Comparison of ENCODE assay signal across 8 cellular contexts in genomic region chr11:78350646-78351165, GRCh38.
DNase-seq lines count a peak whose midpoint lies in the region; TF ChIP-seq lines count a peak whose summit lies in the region.

No MANE protein-coding gene starts in this region.

- no peaks in the 10 kb centered on the region for H3K9me3 Mint-ChIP-seq in activated naive CD4-positive, alpha-beta T cell treated with anti-CD3 and anti-CD28 coated beads, Interleukin-2, amount 10 ng/mL, durations not matched to agents 7 days and 5 days
- no peaks in the 10 kb centered on the region for H3K9me3 Mint-ChIP-seq in activated naive CD4-positive, alpha-beta T cell treated with anti-CD3 and anti-CD28 coated beads for 36 hours

- H3K27me3 ChIP-seq in ascending aorta = no peaks in the 10 kb centered on the region

- H3K4me1 Mint-ChIP-seq in activated naive CD4-positive, alpha-beta T cell treated with anti-CD3 and anti-CD28 coated beads, Interleukin-2, amount 10 ng/mL, durations not matched to agents 7 days and 5 days = peaks cover 43% of the 10 kb centered on the region
- peaks cover 10% of the 10 kb centered on the region for H3K4me1 Mint-ChIP-seq in activated naive CD4-positive, alpha-beta T cell treated with anti-CD3 and anti-CD28 coated beads for 36 hours (ENCODE audit: low read depth)

- no peak for DNase-seq in activated naive CD4-positive, alpha-beta T cell treated with anti-CD3 and anti-CD28 coated beads, Interleukin-2, amount 10 ng/mL, durations not matched to agents 7 days and 5 days
- DNase-seq in activated naive CD4-positive, alpha-beta T cell treated with anti-CD3 and anti-CD28 coated beads for 36 hours = no peak
- DNase-seq in ascending aorta (ENCODE audit: low spot score in 2 of 2) (no peak), kidney glomerular epithelial cell (lab: John Stamatoyannopoulos, UW) (peak; percentile 63), superior temporal gyrus (ENCODE audit: extremely low spot score) (peak; percentile 83), GM20000 (ENCODE audit: low spot score) (no peak), NCI-H226 (no peak)
- DNase-seq in stimulated activated CD4-positive, alpha-beta T cell treated with anti-CD3 and anti-CD28 coated beads, Interleukin-4, amount 100 ng/mL, for 24 hours = no peak

- H3K4me3 ChIP-seq in ascending aorta = peak overlapping the region in 1 of 2 donors; percentile 39

- TF ChIP-seq CTCF in ascending aorta (IDR thresholded peaks at IDR 0.05) (no peak), GM20000 (IDR thresholded peaks at IDR 0.05; ENCODE audit: extremely low read depth, missing control alignments) (no peak)

- H3K27ac ChIP-seq in ascending aorta = peak overlapping the region; percentile 58 to 61

- peaks cover 11% of the 10 kb centered on the region for H3K36me3 Mint-ChIP-seq in activated naive CD4-positive, alpha-beta T cell treated with anti-CD3 and anti-CD28 coated beads, Interleukin-2, amount 10 ng/mL, durations not matched to agents 7 days and 5 days
- H3K36me3 Mint-ChIP-seq in activated naive CD4-positive, alpha-beta T cell treated with anti-CD3 and anti-CD28 coated beads for 36 hours (ENCODE audit: low read depth) = no peaks in the 10 kb centered on the region

- H3K36me3 ChIP-seq in ascending aorta = no peaks in the 10 kb centered on the region

- intact Hi-C loops in activated naive CD4-positive, alpha-beta T cell treated with anti-CD3 and anti-CD28 coated beads for 36 hours (cut with micrococcal nuclease) = no loop called here
- intact Hi-C loops in ascending aorta (cut with DNase I) = no loop called here

- no peak overlapping the region for H3K4me3 Mint-ChIP-seq in activated naive CD4-positive, alpha-beta T cell treated with anti-CD3 and anti-CD28 coated beads, Interleukin-2, amount 10 ng/mL, durations not matched to agents 7 days and 5 days
- H3K4me3 Mint-ChIP-seq in activated naive CD4-positive, alpha-beta T cell treated with anti-CD3 and anti-CD28 coated beads for 36 hours = no peak overlapping the region

- no peaks in the 10 kb centered on the region for H3K9me3 ChIP-seq in ascending aorta

- peaks cover 5 to 64% of the 10 kb centered on the region in 2 donors for H3K4me1 ChIP-seq in ascending aorta

- H3K27me3 Mint-ChIP-seq in activated naive CD4-positive, alpha-beta T cell treated with anti-CD3 and anti-CD28 coated beads, Interleukin-2, amount 10 ng/mL, durations not matched to agents 7 days and 5 days = peaks cover 4% of the 10 kb centered on the region
- no peaks in the 10 kb centered on the region for H3K27me3 Mint-ChIP-seq in activated naive CD4-positive, alpha-beta T cell treated with anti-CD3 and anti-CD28 coated beads for 36 hours (ENCODE audit: low read depth)

- CTCF ChIA-PET in activated naive CD4-positive, alpha-beta T cell treated with anti-CD3 and anti-CD28 coated beads, Interleukin-2, amount 10 ng/mL, durations not matched to agents 7 days and 5 days (lab: Charles Lee) = interaction anchor here (1.0 to 1.6 kb wide), 4 partner anchors 8 to 123 kb away, joined by 3 to 4 read pairs (median 4); no protein-coding TSS in a partner anchor
- CTCF ChIA-PET in activated naive CD4-positive, alpha-beta T cell treated with anti-CD3 and anti-CD28 coated beads for 36 hours (lab: Charles Lee) = interaction anchor here (0.6 kb wide), 1 partner anchor 81 kb away, joined by 3 read pairs; no protein-coding TSS in a partner anchor

- peak overlapping the region; percentile 88 for H3K27ac Mint-ChIP-seq in activated naive CD4-positive, alpha-beta T cell treated with anti-CD3 and anti-CD28 coated beads, Interleukin-2, amount 10 ng/mL, durations not matched to agents 7 days and 5 days
- no peak overlapping the region for H3K27ac Mint-ChIP-seq in activated naive CD4-positive, alpha-beta T cell treated with anti-CD3 and anti-CD28 coated beads for 36 hours

Comparison
In these comparisons a context has a peak if more than half of its experiments do, and no peak if none do; other contexts are left out.
1. DNase-seq: peak in kidney glomerular epithelial cell (single experiment) and superior temporal gyrus (single experiment); none in activated naive CD4-positive, alpha-beta T cell treated with anti-CD3 and anti-CD28 coated beads, Interleukin-2, amount 10 ng/mL, durations not matched to agents 7 days and 5 days (single experiment), activated naive CD4-positive, alpha-beta T cell treated with anti-CD3 and anti-CD28 coated beads for 36 hours (single experiment), ascending aorta (0 of 2), GM20000 (single experiment), stimulated activated CD4-positive, alpha-beta T cell treated with anti-CD3 and anti-CD28 coated beads, Interleukin-4, amount 100 ng/mL, for 24 hours (single experiment) and NCI-H226 (single experiment).